8 cellular contexts compared by ENCODE assay signal in genomic region chr1:205749094-205749825, GRCh38. TPM values are rescaled to one million over a fixed set of nuclear protein-coding genes. Genes with fewer than 3 reads are reported as not detected.
DNase-seq lines count a peak whose midpoint lies in the region; ATAC-seq and TF ChIP-seq lines count a peak whose summit lies in the region.

No MANE protein-coding gene starts in this region.

- peak overlapping the region; percentile 94 to 100 (median 97) for H3K27ac Mint-ChIP-seq in CD14-positive monocyte

- intact Hi-C loops in CD14-positive monocyte (cut with micrococcal nuclease): no loop called here
- intact Hi-C loops in left lung (cut with DNase I): no loop called here

- no peak for TF ChIP-seq CTCF in CD14-positive monocyte (IDR thresholded peaks at IDR 0.05)
- no peak for TF ChIP-seq CTCF in left lung (IDR thresholded peaks at IDR 0.05)

- H3K36me3 Mint-ChIP-seq in CD14-positive monocyte: no peaks in the 10 kb centered on the region

- H3K4me1 Mint-ChIP-seq in CD14-positive monocyte: peaks cover 22% of the 10 kb centered on the region

- peak overlapping the region; percentile 59 to 88 for H3K4me3 ChIP-seq in left lung

- ATAC-seq in GM19397 (IDR thresholded peaks at IDR 0.05; ENCODE audit: unreplicated experiment): peak; percentile 80
- ATAC-seq in HG03558 (IDR thresholded peaks at IDR 0.05; ENCODE audit: extremely low read depth, unreplicated experiment): peak; percentile 56
- peak; percentile 90 for ATAC-seq in left lung

- no peaks in the 10 kb centered on the region for H3K36me3 ChIP-seq in left lung

- no peaks in the 10 kb centered on the region for H3K9me3 ChIP-seq in left lung

- DNase-seq in CD14-positive monocyte (ENCODE audit: low spot score) (peak; percentile 87), NCI-H748 (lab: John Stamatoyannopoulos, UW; ENCODE audit: unreplicated experiment) (peak; percentile 95), dedifferentiated amniotic fluid mesenchymal stem cell (ENCODE audit: extremely low spot score) (peak; percentile 90), left lung (peak; percentile 97 to 98)
- DNase-seq in activated CD4-positive, alpha-beta T cell treated with anti-CD3 and anti-CD28 coated beads, Interleukin-2, amount 50 U/mL, for 1 hour: peak; percentile 93
- peak; percentile 96 to 97 for DNase-seq in stimulated activated CD4-positive, alpha-beta T cell treated with anti-CD3 and anti-CD28 coated beads, Interleukin-2, amount 100 ng/mL, for 24 hours

- peaks cover 0 to 2% (median 0%) of the 10 kb centered on the region in 3 donors for H3K27me3 Mint-ChIP-seq in CD14-positive monocyte (ENCODE audit: low read depth in 3 of 3)

- peak overlapping the region; percentile 94 to 97 for H3K4me3 Mint-ChIP-seq in CD14-positive monocyte

- H3K4me1 ChIP-seq in left lung: peaks cover 21 to 38% of the 10 kb centered on the region in 2 donors

- peak overlapping the region; percentile 94 to 98 for H3K27ac ChIP-seq in left lung

- H3K9me3 Mint-ChIP-seq in CD14-positive monocyte: peaks cover 0 to 3% (median 0%) of the 10 kb centered on the region in 7 donors

- no peaks in the 10 kb centered on the region for H3K27me3 ChIP-seq in left lung

RNA-seq across cellular contexts. Expression of gene NUCKS1, which starts 0.7 kb away (rescaled TPM):
- 1 to 10 TPM; 4.2 to 4.9 TPM for polyA plus RNA-seq in CD14-positive monocyte
- 100 to 1,000 TPM; 115 to 147 TPM for total RNA-seq in left lung

RNA-seq across cellular contexts. Expression of gene RAB29, which starts 26.0 kb away (rescaled TPM):
- 10 to 100 TPM; 31.5 to 32.2 TPM for polyA plus RNA-seq in CD14-positive monocyte
- total RNA-seq in left lung: 10 to 100 TPM; 18.8 to 29.9 TPM

Comparison
In these comparisons a context has a peak if more than half of its experiments do, and no peak if none do; other contexts are left out.
1. Peak in every context shown above with its lines: DNase-seq, ATAC-seq, H3K4me3 ChIP-seq and H3K27ac ChIP-seq.